ENCODE assay signal across 24 cellular contexts in the genomic region with DNA sequence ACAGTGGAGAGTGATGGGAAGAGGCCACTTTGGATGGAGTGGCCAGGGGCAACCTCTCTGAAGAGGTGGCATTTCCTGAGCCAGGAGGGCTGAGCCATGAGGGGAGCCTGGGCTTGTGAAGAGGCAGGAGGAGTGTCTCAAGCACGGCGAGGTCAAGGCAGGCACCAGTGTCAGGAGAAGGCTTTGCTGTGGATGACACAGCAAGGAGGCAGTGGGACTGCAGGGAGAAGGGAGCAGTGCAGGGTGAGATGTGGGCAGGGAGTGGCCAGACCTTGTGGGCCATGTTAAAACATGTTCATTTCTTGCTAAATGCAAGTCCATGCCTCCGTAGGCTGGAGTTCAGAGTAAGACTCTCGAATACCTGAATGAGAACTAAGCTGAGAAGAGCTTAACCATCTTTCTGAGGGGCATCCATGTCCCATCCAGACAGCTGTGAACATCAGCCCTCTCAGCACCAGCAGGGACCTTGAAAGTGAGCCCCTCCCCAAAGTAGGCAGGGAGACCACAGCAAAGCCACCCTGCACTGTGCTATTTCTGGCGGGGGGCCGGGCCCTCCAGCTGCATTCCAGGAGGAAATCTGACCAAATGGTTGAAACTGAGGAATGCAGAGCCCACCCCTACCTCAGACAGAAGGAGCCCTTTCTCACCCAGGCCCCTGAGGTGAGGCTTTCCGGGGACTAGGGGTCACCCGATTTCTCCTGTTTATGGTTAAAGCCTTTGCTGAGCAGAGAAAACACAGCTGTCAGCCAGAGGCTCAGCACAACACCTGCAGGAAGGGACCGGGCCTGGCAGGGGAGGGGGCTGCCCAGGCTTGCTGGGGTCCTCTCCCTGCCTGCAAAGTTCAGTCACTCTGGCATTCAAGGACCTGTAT. TPM values are rescaled to one million over a fixed set of nuclear protein-coding genes. Genes with fewer than 3 reads are reported as not detected.
A peak's percentile ranks its signal among the peaks of the same experiment; 100 is the strongest.
DNase-seq lines count a peak whose midpoint lies in the region; ATAC-seq and TF ChIP-seq lines count a peak whose summit lies in the region.
"Had no signal": no experiment of that assay in that cellular context is flagged by ENCODE, and none has a peak within 500 bp of the region (broad histone marks: within the 10 kb centered on the region; RNA-seq: fewer than 3 reads in every experiment).

No MANE protein-coding gene starts in this region.

- H3K4me1 ChIP-seq in HCT116 (ENCODE audit: control insufficient read depth in 1 of 2, insufficient read depth in 2 of 2, low read length in 2 of 2) = peaks cover 16 to 59% of the 10 kb centered on the region in 2 experiments
- peaks cover 69% of the 10 kb centered on the region for H3K4me1 ChIP-seq in SJSA1 (replicated peaks)
- peaks cover 28 to 46% of the 10 kb centered on the region in 2 experiments for H3K4me1 ChIP-seq in trophoblast cell (ENCODE audit: control insufficient read depth in 1 of 2, insufficient read depth in 2 of 2, low read length in 2 of 2)
- no peaks in the 10 kb centered on the region for H3K4me1 ChIP-seq in lower lobe of right lung

- H3K36me3 ChIP-seq in HCT116 (ENCODE audit: control insufficient read depth in 1 of 2, insufficient read depth in 2 of 2, low read length in 2 of 2) (no peaks in the 10 kb centered on the region), SJSA1 (no peaks in the 10 kb centered on the region), trophoblast cell (ENCODE audit: control insufficient read depth in 1 of 2, insufficient read depth in 2 of 2, low read length in 2 of 2) (no peaks in the 10 kb centered on the region), lower lobe of right lung (no peaks in the 10 kb centered on the region)
- H3K36me3 ChIP-seq: adrenal gland, BE2C, heart left ventricle, sigmoid colon, thoracic aorta had no signal

- H4K8ac ChIP-seq in trophoblast cell (ENCODE audit: low read depth, low read length) = peak overlapping the region; percentile 11

- no peak overlapping the region for H3K23ac ChIP-seq in trophoblast cell (ENCODE audit: low read length)

- no peak for TF ChIP-seq POLR2A in HCT116 (IDR thresholded peaks at IDR 0.05; ENCODE audit: borderline replicate concordance, extremely low read depth, insufficient read depth, insufficient read length)

- RAD21 ChIA-PET in HCT116 (lab: Charles Lee; ENCODE audit: low non-redundant PET in 1 of 2, low total read pairs in 2 of 2, uncharacterized antibody in 2 of 2, unreplicated experiment in 2 of 2) = no interaction called here

- no peaks in the 10 kb centered on the region for H3K9me2 ChIP-seq in HCT116 (ENCODE audit: insufficient read depth)

- no peak overlapping the region for H4K12ac ChIP-seq in trophoblast cell (ENCODE audit: low read depth, low read length)

- H3K79me2 ChIP-seq in HCT116 (ENCODE audit: insufficient read depth, low read length) (no peaks in the 10 kb centered on the region), trophoblast cell (ENCODE audit: control insufficient read depth, insufficient read depth, low read length, poor library complexity) (no peaks in the 10 kb centered on the region)

- POLR2A ChIA-PET in HCT116 (lab: Charles Lee) = no interaction called here

- H3K27ac ChIP-seq in HCT116 (ENCODE audit: low read depth, low read length) = no peak overlapping the region
- H3K27ac ChIP-seq in SJSA1 = peak overlapping the region; percentile 38
- H3K27ac ChIP-seq in trophoblast cell (ENCODE audit: low read depth, low read length) = peak overlapping the region; percentile 48
- H3K27ac ChIP-seq in lower lobe of right lung = no peak overlapping the region
- H3K27ac ChIP-seq: heart left ventricle, thoracic aorta had no signal

- ATAC-seq in HCT116 (no peak), esophagus mucosa (peak; percentile 84), GM18870 (IDR thresholded peaks at IDR 0.05; ENCODE audit: unreplicated experiment) (no peak), lower lobe of right lung (no peak)
- ATAC-seq: heart left ventricle, mucosa of descending colon had no signal

- H2BK5ac ChIP-seq in trophoblast cell (ENCODE audit: low read depth, low read length, poor library complexity) = no peak overlapping the region

- peak overlapping the region; percentile 53 for H2BK12ac ChIP-seq in trophoblast cell (ENCODE audit: low read length)

- H3K4me3 ChIP-seq in HCT116 (replicated peaks in 1 of 2; ENCODE audit: low read depth in 1 of 2, low read length in 2 of 2) = no peak overlapping the region
- no peak overlapping the region for H3K4me3 ChIP-seq in SJSA1
- H3K4me3 ChIP-seq in trophoblast cell (ENCODE audit: low read depth, low read length) = no peak overlapping the region
- H3K4me3 ChIP-seq in lower lobe of right lung = no peak overlapping the region
- H3K4me3 ChIP-seq: adrenal gland, heart left ventricle, mucosa of descending colon, sigmoid colon, thoracic aorta had no signal

- H3K4ac ChIP-seq in trophoblast cell (ENCODE audit: low read depth, low read length) = peak overlapping the region; percentile 0

- H4K91ac ChIP-seq in trophoblast cell (ENCODE audit: low read depth, low read length) = peak overlapping the region; percentile 75

- H4K20me1 ChIP-seq in HCT116 (ENCODE audit: insufficient read depth) = no peaks in the 10 kb centered on the region

- H3K79me1 ChIP-seq in trophoblast cell (ENCODE audit: low read length) = peaks cover 15% of the 10 kb centered on the region

- H3K18ac ChIP-seq in trophoblast cell (ENCODE audit: low read length) = peak overlapping the region; percentile 62

- H2AFZ ChIP-seq in HCT116 (ENCODE audit: low read depth, low read length, poor library complexity, severe bottlenecking) (no peak overlapping the region), trophoblast cell (ENCODE audit: insufficient read depth, low read length, poor library complexity) (no peak overlapping the region)

- H3K9me3 ChIP-seq in HCT116 (ENCODE audit: control insufficient read depth in 1 of 2, insufficient read depth in 1 of 2, low read depth in 1 of 2, low read length in 2 of 2) (no peaks in the 10 kb centered on the region), SJSA1 (replicated peaks) (no peaks in the 10 kb centered on the region), trophoblast cell (ENCODE audit: insufficient read depth, low read depth, low read length) (no peaks in the 10 kb centered on the region), lower lobe of right lung (no peaks in the 10 kb centered on the region)
- H3K9me3 ChIP-seq: adrenal gland, BE2C, mucosa of descending colon, sigmoid colon, thoracic aorta had no signal

- TF ChIP-seq CTCF in HCT116 (IDR thresholded peaks at IDR 0.05 in 2 of 3, conservative IDR thresholded peaks at IDR 0.05 in 1 of 3; ENCODE audit: borderline replicate concordance in 1 of 3, insufficient read depth in 1 of 3, low read depth in 2 of 3, low read length in 2 of 3) (no peak), lower lobe of right lung (IDR thresholded peaks at IDR 0.05) (no peak)

- peak overlapping the region; percentile 20 for H2BK120ac ChIP-seq in trophoblast cell (ENCODE audit: insufficient read depth, low read length, poor library complexity)

- H3K14ac ChIP-seq in trophoblast cell (ENCODE audit: low read length) = peak overlapping the region; percentile 71

- H3K9ac ChIP-seq in HCT116 (ENCODE audit: low read length) = no peak overlapping the region
- no peak overlapping the region for H3K9ac ChIP-seq in trophoblast cell (ENCODE audit: low read length)

- H3K4me2 ChIP-seq in HCT116 (ENCODE audit: low read length) (peak overlapping the region; percentile 69), trophoblast cell (ENCODE audit: low read length) (no peak overlapping the region)

- intact Hi-C loops in HCT116 (cut with micrococcal nuclease) = no loop called here
- intact Hi-C loops in lower lobe of right lung (cut with DNase I) = no loop called here

- DNase-seq in HCT116 (ENCODE audit: low read depth, low spot score) (no peak), SJSA1 (ENCODE audit: low read depth in 1 of 2, low spot score in 2 of 2) (peak in 1 of 2 experiments; percentile 31), trophoblast cell (peak; percentile 41 to 56), lower lobe of right lung (no peak), NCI-H2107 (lab: John Stamatoyannopoulos, UW) (no peak)
- DNase-seq in stimulated activated CD4-positive, alpha-beta T cell treated with anti-CD3 and anti-CD28 coated beads, Interleukin-15, amount 100 ng/mL, for 24 hours = no peak
- DNase-seq: adrenal gland; BE2C; erythroblast; heart left ventricle; kidney; mucosa of descending colon; NCI-H2029; NCI-H524 treated with DMSO at 0.1 percent for 48 hours; occipital lobe; sigmoid colon; stimulated activated CD4-positive, alpha-beta T cell treated with anti-CD3 and anti-CD28 coated beads, Interleukin-4, amount 100 ng/mL, for 1 hour; T-helper 1 cell had no signal

- H3K27me3 ChIP-seq in HCT116 (ENCODE audit: insufficient read depth, low read length) = no peaks in the 10 kb centered on the region
- H3K27me3 ChIP-seq in SJSA1 (replicated peaks) = no peaks in the 10 kb centered on the region
- no peaks in the 10 kb centered on the region for H3K27me3 ChIP-seq in trophoblast cell (ENCODE audit: insufficient read depth, low read length)
- H3K27me3 ChIP-seq in lower lobe of right lung (ENCODE audit: low read depth) = no peaks in the 10 kb centered on the region
- H3K27me3 ChIP-seq: adrenal gland, BE2C, heart left ventricle, sigmoid colon had no signal

- TF ChIP-seq RAD21 in HCT116 (IDR thresholded peaks at IDR 0.05; ENCODE audit: low read depth) = no peak

- no TSS peak for BruUV-seq in HCT116 (replicated peaks; lab: Mats Ljungman, UMichigan)

- no CpG with 5 or more reads among the region's 9 CpGs for WGBS in trophoblast cell (ENCODE audit: extremely low coverage, insufficient coverage, insufficient read length)

- H2AK5ac ChIP-seq in trophoblast cell (ENCODE audit: low read length) = peak overlapping the region; percentile 47

- CTCF ChIA-PET in HCT116 (lab: Charles Lee) = no interaction called here

TF ChIP-seq in HCT116, 20 proteins besides CTCF, POLR2A, EP300 and RAD21 (continues in another document):
- no peak for TF ChIP-seq TCF7L2 (IDR thresholded peaks at IDR 0.05; ENCODE audit: borderline replicate concordance, extremely low read depth, insufficient read depth, insufficient read length)
- TF ChIP-seq, protein P1, sequence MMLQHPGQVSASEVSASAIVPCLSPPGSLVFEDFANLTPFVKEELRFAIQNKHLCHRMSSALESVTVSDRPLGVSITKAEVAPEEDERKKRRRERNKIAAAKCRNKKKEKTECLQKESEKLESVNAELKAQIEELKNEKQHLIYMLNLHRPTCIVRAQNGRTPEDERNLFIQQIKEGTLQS (IDR thresholded peaks at IDR 0.05) = no peak

RNA-seq across cellular contexts. Expression of a gene that starts 16.1 kb away (rescaled TPM):
- total RNA-seq in HCT116 (2021; ENCODE audit: unreplicated experiment) (0.07 TPM), esophagus mucosa (1.7 TPM), lower lobe of right lung (3.5 TPM)
- polyA plus RNA-seq in HCT116 (2012) = 0.04 and 0.05 TPM in 2 replicates
- 0.21 TPM in 1 of 2 replicates, not detected in the other for total RNA-seq in SJSA1 (2014; rRNA removed; shearing (Covaris generic))
- polyA plus RNA-seq in trophoblast cell (2013) = 5.1 and 5.3 TPM in 2 replicates
- total RNA-seq: activated CD8-positive, alpha-beta memory T cell treated with anti-CD3 and anti-CD28 coated beads for 36 hours; activated T-helper 2 cell treated with anti-CD3 and anti-CD28 coated beads, Interferon-gamma antibody, Interleukin-2, Interleukin-4, amounts not matched to agents 10 μg/mL and 5 μg/mL and 100 μg/mL, durations not matched to agents 14 hours and 24 hours and 36 hours; OCI-LY7 had no signal

RNA-seq across cellular contexts. Expression of a gene that starts 29.3 kb away (rescaled TPM):
- total RNA-seq in HCT116 (2021; ENCODE audit: unreplicated experiment) (not detected), esophagus mucosa (0.28 TPM), lower lobe of right lung (1.3 TPM)
- not detected in 2 replicates for polyA plus RNA-seq in HCT116 (2012)
- total RNA-seq in SJSA1 (2014; rRNA removed; shearing (Covaris generic)) = not detected in 2 replicates
- 0.21 and 0.40 TPM in 2 replicates for polyA plus RNA-seq in trophoblast cell (2013)
- total RNA-seq: activated CD8-positive, alpha-beta memory T cell treated with anti-CD3 and anti-CD28 coated beads for 36 hours; activated T-helper 2 cell treated with anti-CD3 and anti-CD28 coated beads, Interferon-gamma antibody, Interleukin-2, Interleukin-4, amounts not matched to agents 10 μg/mL and 5 μg/mL and 100 μg/mL, durations not matched to agents 14 hours and 24 hours and 36 hours; OCI-LY7 had no signal

RNA-seq across cellular contexts. Expression of a gene that starts 38.6 kb away (rescaled TPM):
- 94.7 TPM for total RNA-seq in HCT116 (2021; ENCODE audit: unreplicated experiment)
- 43.7 and 48.4 TPM in 2 replicates for polyA plus RNA-seq in HCT116 (2012)
- total RNA-seq in SJSA1 (2014; rRNA removed; shearing (Covaris generic)) = 58.8 and 67.2 TPM in 2 replicates
- total RNA-seq in esophagus mucosa = 24.8 TPM
- 38.5 and 40.8 TPM in 2 replicates for polyA plus RNA-seq in trophoblast cell (2013)
- 27.1 TPM for total RNA-seq in lower lobe of right lung

Comparison
In these comparisons a context has a peak if more than half of its experiments do, and no peak if none do; other contexts are left out.
1. DNase-seq: peak in trophoblast cell (2 of 2); none in HCT116 (single experiment), lower lobe of right lung (single experiment), NCI-H2107 (single experiment) and stimulated activated CD4-positive, alpha-beta T cell treated with anti-CD3 and anti-CD28 coated beads, Interleukin-15, amount 100 ng/mL, for 24 hours (single experiment).
2. H3K27ac ChIP-seq: peak in SJSA1 (single experiment) and trophoblast cell (single experiment); none in HCT116 (single experiment) and lower lobe of right lung (single experiment).